9 cellular contexts compared by ENCODE assay signal in genomic region chr20:11553603-11554002, GRCh38.
A peak's percentile ranks its signal among the peaks of the same experiment; 100 is the strongest.
DNase-seq lines count a peak whose midpoint lies in the region; ATAC-seq and TF ChIP-seq lines count a peak whose summit lies in the region.
"Had no signal": no experiment of that assay in that cellular context is flagged by ENCODE, and none has a peak within 500 bp of the region (broad histone marks: within the 10 kb centered on the region; RNA-seq: fewer than 3 reads in every experiment).

No MANE protein-coding gene starts in this region.

- no peak for TF ChIP-seq POLR2A in upper lobe of left lung (IDR thresholded peaks at IDR 0.05)

- 71 to 82% methylated on average over 4 of the region's 4 CpGs for WGBS in upper lobe of left lung, 2 donors

- CTCF ChIA-PET in WTC11 (lab: Charles Lee), result interaction anchor here (1.5 kb wide), 1 partner anchor 17 kb away, joined by 3 read pairs; no protein-coding TSS in a partner anchor

- no peak overlapping the region for H3K27ac Mint-ChIP-seq in WTC11
- H3K27ac Mint-ChIP-seq: T-helper 1 cell treated with Interleukin-12 subunit alpha and Interleukin-12 subunit beta and Interleukin-4 antibody, amounts not matched to agents 30 μg/mL and 1 μg/mL, for 36 hours had no signal

- H3K36me3 ChIP-seq in left lung (no peaks in the 10 kb centered on the region), upper lobe of left lung (no peaks in the 10 kb centered on the region)

- H3K9me3 ChIP-seq in left lung (no peaks in the 10 kb centered on the region), upper lobe of left lung (no peaks in the 10 kb centered on the region)

- no peak overlapping the region for H3K4me3 Mint-ChIP-seq in WTC11
- H3K4me3 Mint-ChIP-seq: T-helper 1 cell treated with Interleukin-12 subunit alpha and Interleukin-12 subunit beta and Interleukin-4 antibody, amounts not matched to agents 30 μg/mL and 1 μg/mL, for 36 hours had no signal

- H3K36me3 Mint-ChIP-seq in WTC11, result no peaks in the 10 kb centered on the region

- no peak overlapping the region for H3K4me3 ChIP-seq in left lung
- no peak overlapping the region for H3K4me3 ChIP-seq in upper lobe of left lung

- H3K4me1 ChIP-seq in left lung (no peaks in the 10 kb centered on the region), upper lobe of left lung (no peaks in the 10 kb centered on the region)

- no peak for TF ChIP-seq EP300 in upper lobe of left lung (IDR thresholded peaks at IDR 0.05)

- TF ChIP-seq CTCF in LNCAP (IDR thresholded peaks at IDR 0.05) (peak; percentile 51; the same call in 1 of the 2 replicates), WTC11 (IDR thresholded peaks at IDR 0.05) (no peak), left lung (IDR thresholded peaks at IDR 0.05) (no peak), upper lobe of left lung (IDR thresholded peaks at IDR 0.05) (peak in 1 of 6 experiments; percentile 17)

- no peaks in the 10 kb centered on the region for H3K4me1 Mint-ChIP-seq in WTC11

- H3K27me3 ChIP-seq in left lung (no peaks in the 10 kb centered on the region), upper lobe of left lung (no peaks in the 10 kb centered on the region)

- POLR2A ChIA-PET in WTC11 (lab: Charles Lee), result no interaction called here

- intact Hi-C loops in left lung (cut with DNase I), result no loop called here

- H3K27ac ChIP-seq in left lung (no peak overlapping the region), upper lobe of left lung (no peak overlapping the region)

- no peaks in the 10 kb centered on the region for H3K27me3 Mint-ChIP-seq in WTC11 (ENCODE audit: low read depth)

- ATAC-seq in WTC11 (peak; percentile 46; the same call in 1 of the 2 replicates), left lung (peak; percentile 48), GM19452 (IDR thresholded peaks at IDR 0.05; ENCODE audit: unreplicated experiment) (no peak), GM21619 (IDR thresholded peaks at IDR 0.05; ENCODE audit: unreplicated experiment) (no peak), upper lobe of left lung (ENCODE audit: low FRiP score in 2 of 2) (no peak)

- peak; percentile 39 for DNase-seq in COR-L47 (lab: John Stamatoyannopoulos, UW)
- no peak for DNase-seq in WTC11 (ENCODE audit: low spot score)
- DNase-seq in left lung, result no peak
- no peak for DNase-seq in upper lobe of left lung
- DNase-seq in HCEC 1CT, result no peak

- no peaks in the 10 kb centered on the region for H3K9me3 Mint-ChIP-seq in WTC11
- H3K9me3 Mint-ChIP-seq: T-helper 1 cell treated with Interleukin-12 subunit alpha and Interleukin-12 subunit beta and Interleukin-4 antibody, amounts not matched to agents 30 μg/mL and 1 μg/mL, for 36 hours had no signal

TF ChIP-seq in WTC11, 78 proteins besides CTCF, POLR2A, EP300 and RAD21:
- TF ChIP-seq ATF6 (CRISPR knock-in tag; IDR thresholded peaks at IDR 0.05), result no peak
- no peak for TF ChIP-seq E2F5 (CRISPR knock-in tag; IDR thresholded peaks at IDR 0.05)
- no peak for TF ChIP-seq FOXK1 (CRISPR knock-in tag; IDR thresholded peaks at IDR 0.05)
- TF ChIP-seq GTF2I (CRISPR knock-in tag; conservative IDR thresholded peaks at IDR 0.05), result no peak
- no peak for TF ChIP-seq JAZF1 (CRISPR knock-in tag; IDR thresholded peaks at IDR 0.05)
- TF ChIP-seq ZMAT4 (CRISPR knock-in tag; IDR thresholded peaks at IDR 0.05), result no peak
- TF ChIP-seq ZNF232 (CRISPR knock-in tag; IDR thresholded peaks at IDR 0.05), result no peak
- no peak for TF ChIP-seq NFE2L1 (CRISPR knock-in tag; IDR thresholded peaks at IDR 0.05)
- no peak for TF ChIP-seq RELA (CRISPR knock-in tag; IDR thresholded peaks at IDR 0.05; ENCODE audit: borderline replicate concordance)
- no peak for TF ChIP-seq ETV6 (CRISPR knock-in tag; IDR thresholded peaks at IDR 0.05)

Comparison
In these comparisons a context has a peak if more than half of its experiments do, and no peak if none do; other contexts are left out.
1. ATAC-seq: peak in WTC11 (single experiment) and left lung (single experiment); none in GM19452 (single experiment), GM21619 (single experiment) and upper lobe of left lung (0 of 2).